ENCODE assay signal across 8 cellular contexts in genomic region chr9:35696520-35697215, GRCh38. TPM values are rescaled to one million over a fixed set of nuclear protein-coding genes. Genes with fewer than 3 reads are reported as not detected.
DNase-seq lines count a peak whose midpoint lies in the region; ATAC-seq, FAIRE-seq and TF ChIP-seq lines count a peak whose summit lies in the region.

No MANE protein-coding gene starts in this region.

- H3K4me3 ChIP-seq in breast epithelium, result no peak overlapping the region

- H3K27me3 ChIP-seq in breast epithelium, result no peaks in the 10 kb centered on the region

- intact Hi-C loops in breast epithelium (cut with DNase I; ENCODE audit: low total_unique reads), result loop anchor here (1.0 kb wide), 1 partner anchor 33 kb away; no protein-coding TSS in a partner anchor

- H3K4me1 ChIP-seq in breast epithelium, result no peaks in the 10 kb centered on the region

- H3K9me3 ChIP-seq in breast epithelium, result no peaks in the 10 kb centered on the region

- ATAC-seq in GM19395 (IDR thresholded peaks at IDR 0.05; ENCODE audit: unreplicated experiment) (peak; percentile 79), GM18520 (IDR thresholded peaks at IDR 0.05; ENCODE audit: unreplicated experiment) (no peak)

- no peak for FAIRE-seq in D721Med (lab: Jason Lieb, UNC)

- DNase-seq in D721Med (ENCODE audit: insufficient read length, low spot score) (peak; percentile 60), Kasumi-1 (lab: John Stamatoyannopoulos, UW) (peak; percentile 27 to 47), UCSD-AML1 (lab: John Stamatoyannopoulos, UW; ENCODE audit: unreplicated experiment) (peak; percentile 52), breast epithelium (ENCODE audit: low spot score in 2 of 2) (peak in 1 of 2 donors; percentile 54), left kidney (ENCODE audit: low read depth, low spot score) (peak; percentile 67)
- DNase-seq in stimulated activated CD4-positive, alpha-beta T cell treated with anti-CD3 and anti-CD28 coated beads, Interleukin-4, amount 100 ng/mL, for 48 hours (ENCODE audit: low read depth in 2 of 2), result peak; percentile 23 to 37

- peak overlapping the region; percentile 36 to 66 for H3K27ac ChIP-seq in breast epithelium

- no peak for TF ChIP-seq POLR2A in breast epithelium (IDR thresholded peaks at IDR 0.05)

- TF ChIP-seq CTCF in D721Med (IDR thresholded peaks at IDR 0.05; ENCODE audit: insufficient read depth, missing control alignments), result peak; percentile 78
- peak; percentile 51 to 74 (median 71) for TF ChIP-seq CTCF in breast epithelium (IDR thresholded peaks at IDR 0.05)

- H3K36me3 ChIP-seq in breast epithelium, result peaks cover 17% of the 10 kb centered on the region

RNA-seq across cellular contexts. Expression of gene TPM2, which starts 6.9 kb away (rescaled TPM):
- total RNA-seq in breast epithelium, result 100 to 1,000 TPM; 143 to 402 (median 258) TPM

RNA-seq across cellular contexts. Expression of gene CA9, which starts 22.9 kb away (rescaled TPM):
- total RNA-seq in breast epithelium, result 1 to 10 TPM in 1 of 3 donors, under 1 TPM in 1, not detected in 1; 0.16 to 5.0 TPM

RNA-seq across cellular contexts. Expression of gene ARHGEF39, which starts 31.7 kb away (rescaled TPM):
- 1 to 10 TPM in 1 of 3 donors, under 1 TPM in 2; 0.59 to 1.6 (median 0.80) TPM for total RNA-seq in breast epithelium

RNA-seq across cellular contexts. Expression of gene TLN1, which starts 35.3 kb away (rescaled TPM):
- total RNA-seq in breast epithelium, result 100 to 1,000 TPM; 163 to 497 (median 215) TPM

RNA-seq across cellular contexts. Expression of gene CREB3, which starts 35.8 kb away (rescaled TPM):
- total RNA-seq in breast epithelium, result 10 to 100 TPM; 46.4 to 49.9 (median 47.2) TPM
